In the genomic region with DNA sequence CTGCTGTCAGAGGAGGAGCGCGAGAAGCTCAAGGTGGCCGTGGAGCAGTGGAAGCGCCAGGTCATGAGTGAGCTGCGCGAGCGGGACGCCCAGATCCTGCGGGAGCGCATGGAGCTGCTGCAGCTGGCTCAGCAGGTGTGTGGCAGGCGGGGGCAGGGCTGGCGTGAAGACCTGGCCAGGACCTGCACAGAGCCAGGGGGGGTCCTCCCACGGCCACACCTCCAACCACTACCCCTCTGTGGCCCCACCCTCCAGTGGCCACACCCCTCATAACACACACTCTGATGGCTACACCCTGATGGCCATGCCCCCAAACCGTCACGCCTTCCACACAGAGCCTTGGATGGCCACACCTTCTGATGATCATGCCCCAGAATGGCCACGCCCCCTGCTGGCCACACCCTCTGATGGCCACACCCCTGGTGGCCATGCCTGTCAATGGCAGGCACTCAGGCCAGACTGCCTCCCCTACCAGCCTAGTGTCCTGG, we compare ENCODE assay signal across 8 cellular contexts. TPM values are rescaled to one million over a fixed set of nuclear protein-coding genes. Genes with fewer than 3 reads are reported as not detected.
DNase-seq lines count a peak whose midpoint lies in the region; ATAC-seq and TF ChIP-seq lines count a peak whose summit lies in the region.

No MANE protein-coding gene starts in this region.

- no peak for TF ChIP-seq CTCF in Calu3 (IDR thresholded peaks at IDR 0.05; ENCODE audit: unreplicated experiment)

- H3K27me3 Mint-ChIP-seq in Calu3 (ENCODE audit: unreplicated experiment) = peaks cover 44% of the 10 kb centered on the region
- no peaks in the 10 kb centered on the region for H3K27me3 Mint-ChIP-seq in activated CD8-positive, alpha-beta T cell treated with anti-CD3 and anti-CD28 coated beads, Interleukin-2, amount 10 ng/mL, durations not matched to agents 7 days and 5 days (ENCODE audit: low read depth)

- POLR2A ChIA-PET in activated CD8-positive, alpha-beta T cell treated with anti-CD3 and anti-CD28 coated beads, Interleukin-2, amount 10 ng/mL, durations not matched to agents 7 days and 5 days (lab: Charles Lee) = no interaction called here

- no TSS peak for BruUV-seq in Calu3 (replicated peaks; lab: Mats Ljungman, UMichigan)

- no peak overlapping the region for H3K27ac Mint-ChIP-seq in Calu3 (ENCODE audit: unreplicated experiment)
- peak overlapping the region; percentile 39 for H3K27ac Mint-ChIP-seq in activated CD8-positive, alpha-beta T cell treated with anti-CD3 and anti-CD28 coated beads, Interleukin-2, amount 10 ng/mL, durations not matched to agents 7 days and 5 days

- H3K36me3 Mint-ChIP-seq in Calu3 (ENCODE audit: insufficient read depth, unreplicated experiment) = no peaks in the 10 kb centered on the region
- no peaks in the 10 kb centered on the region for H3K36me3 Mint-ChIP-seq in activated CD8-positive, alpha-beta T cell treated with anti-CD3 and anti-CD28 coated beads, Interleukin-2, amount 10 ng/mL, durations not matched to agents 7 days and 5 days (ENCODE audit: low read depth)

- CTCF ChIA-PET in Calu3 (lab: Charles Lee) = no interaction called here
- CTCF ChIA-PET in activated CD8-positive, alpha-beta T cell treated with anti-CD3 and anti-CD28 coated beads, Interleukin-2, amount 10 ng/mL, durations not matched to agents 7 days and 5 days (lab: Charles Lee) = interaction anchor here (1.4 kb wide), 1 partner anchor 25 kb away, joined by 3 read pairs; no protein-coding TSS in a partner anchor

- H3K9me3 Mint-ChIP-seq in Calu3 (ENCODE audit: low read depth, unreplicated experiment) = peaks cover 5% of the 10 kb centered on the region
- no peaks in the 10 kb centered on the region for H3K9me3 Mint-ChIP-seq in activated CD8-positive, alpha-beta T cell treated with anti-CD3 and anti-CD28 coated beads, Interleukin-2, amount 10 ng/mL, durations not matched to agents 7 days and 5 days (ENCODE audit: insufficient read depth)

- intact Hi-C loops in Calu3 (cut with micrococcal nuclease; ENCODE audit: unreplicated experiment) = no loop called here

- ATAC-seq in GM21381 (IDR thresholded peaks at IDR 0.05; ENCODE audit: unreplicated experiment) (peak; percentile 60), HG03095 (IDR thresholded peaks at IDR 0.05; ENCODE audit: unreplicated experiment) (no peak)
- peak; percentile 69 for ATAC-seq in activated CD8-positive, alpha-beta T cell treated with anti-CD3 and anti-CD28 coated beads, Interleukin-2, amount 10 ng/mL, durations not matched to agents 7 days and 5 days

- peaks cover 7% of the 10 kb centered on the region for H3K4me1 Mint-ChIP-seq in Calu3 (ENCODE audit: low read depth, unreplicated experiment)
- H3K4me1 Mint-ChIP-seq in activated CD8-positive, alpha-beta T cell treated with anti-CD3 and anti-CD28 coated beads, Interleukin-2, amount 10 ng/mL, durations not matched to agents 7 days and 5 days (ENCODE audit: low read depth) = peaks cover 32% of the 10 kb centered on the region

- H3K4me3 Mint-ChIP-seq in Calu3 (ENCODE audit: low read depth, unreplicated experiment) = no peak overlapping the region
- no peak overlapping the region for H3K4me3 Mint-ChIP-seq in activated CD8-positive, alpha-beta T cell treated with anti-CD3 and anti-CD28 coated beads, Interleukin-2, amount 10 ng/mL, durations not matched to agents 7 days and 5 days

- DNase-seq in Calu3 = peak; percentile 54
- DNase-seq in MV-4-11 (lab: John Stamatoyannopoulos, UW) = peak; percentile 16
- DNase-seq in activated CD8-positive, alpha-beta T cell treated with anti-CD3 and anti-CD28 coated beads, Interleukin-2, amount 10 ng/mL, durations not matched to agents 7 days and 5 days = peak; percentile 62
- peak; percentile 70 for DNase-seq in left kidney (ENCODE audit: low read depth, low spot score)
- no peak for DNase-seq in HCEC 1CT
- no peak for DNase-seq in DMS79 treated with DMSO at 0.1 percent for 48 hours (lab: John Stamatoyannopoulos, UW)

RNA-seq across cellular contexts. Expression of a gene that starts 23.4 kb away (rescaled TPM):
- 0.17 TPM in 1 of 2 replicates, not detected in the other for total RNA-seq in Calu3 (2022)
- total RNA-seq in activated CD8-positive, alpha-beta T cell treated with anti-CD3 and anti-CD28 coated beads, Interleukin-2, amount 10 ng/mL, durations not matched to agents 7 days and 5 days = 1 to 10 TPM; 1.2 to 2.2 TPM

Comparison
In these comparisons a context has a peak if more than half of its experiments do, and no peak if none do; other contexts are left out.
1. DNase-seq: peak in Calu3 (single experiment), MV-4-11 (single experiment), activated CD8-positive, alpha-beta T cell treated with anti-CD3 and anti-CD28 coated beads, Interleukin-2, amount 10 ng/mL, durations not matched to agents 7 days and 5 days (single experiment) and left kidney (single experiment); none in HCEC 1CT (single experiment) and DMS79 treated with DMSO at 0.1 percent for 48 hours (single experiment).